8 cellular contexts compared by ENCODE assay signal in genomic region chr7:51160990-51161615, GRCh38.
DNase-seq lines count a peak whose midpoint lies in the region; ATAC-seq and TF ChIP-seq lines count a peak whose summit lies in the region.

No MANE protein-coding gene starts in this region.

- intact Hi-C loops in body of pancreas (cut with DNase I), result loop anchor here (5.0 to 10.0 kb wide), 2 partner anchors 206 to 956 kb away; no protein-coding TSS in a partner anchor

- peak; percentile 48 for ATAC-seq in GM19324 (IDR thresholded peaks at IDR 0.05; ENCODE audit: low FRiP score, unreplicated experiment)
- ATAC-seq in body of pancreas, result peak; percentile 76

- H3K27ac ChIP-seq in body of pancreas (no peak overlapping the region), iPS DF 6.9 (ENCODE audit: low read length) (no peak overlapping the region)

- DNase-seq in C1 segment of cervical spinal cord (lab: John Stamatoyannopoulos, UW) (peak in 12 of 14 donors; percentile 27 to 74 (median 43)), NB4 (ENCODE audit: low read depth) (peak; percentile 82), T-helper 9 cell (peak; percentile 18), body of pancreas (peak; percentile 69 to 76 (median 70)), iPS DF 6.9 (ENCODE audit: low read depth, low spot score) (peak; percentile 76), mesenteric fat pad (ENCODE audit: low spot score) (no peak)
- DNase-seq in stimulated activated CD4-positive, alpha-beta T cell treated with anti-CD3 and anti-CD28 coated beads, Interleukin-12 subunit alpha, Interleukin-12 subunit beta, amount 100 ng/mL, for 24 hours (ENCODE audit: low read depth in 2 of 2), result peak; percentile 28 to 43

- TF ChIP-seq POLR2A in NB4 (IDR thresholded peaks at IDR 0.05; ENCODE audit: extremely low read depth, insufficient read length) (no peak), body of pancreas (IDR thresholded peaks at IDR 0.05) (no peak)

- H3K9me3 ChIP-seq in body of pancreas, result no peaks in the 10 kb centered on the region
- H3K9me3 ChIP-seq in iPS DF 6.9 (ENCODE audit: control insufficient read depth, insufficient read depth, low read length), result no peaks in the 10 kb centered on the region

- no peak overlapping the region for H3K4me3 ChIP-seq in NB4 (ENCODE audit: low read depth, low read length)
- H3K4me3 ChIP-seq in body of pancreas, result no peak overlapping the region
- no peak overlapping the region for H3K4me3 ChIP-seq in iPS DF 6.9 (ENCODE audit: low read length)

- no peaks in the 10 kb centered on the region for H3K4me1 ChIP-seq in body of pancreas
- no peaks in the 10 kb centered on the region; the same call in 1 of the 2 replicates for H3K4me1 ChIP-seq in iPS DF 6.9 (ENCODE audit: control insufficient read depth, insufficient read depth, low read length)

- 19 to 21% methylated on average over 9 of the region's 9 CpGs for WGBS in body of pancreas, 2 donors
- no CpG with 5 or more reads among the region's 9 CpGs for WGBS in iPS DF 6.9 (ENCODE audit: insufficient coverage, insufficient read length)

- H3K36me3 ChIP-seq in body of pancreas (replicated peaks in 1 of 2; ENCODE audit: insufficient read depth in 1 of 2, low read depth in 2 of 2) (no peaks in the 10 kb centered on the region), iPS DF 6.9 (ENCODE audit: control insufficient read depth, insufficient read depth, low read length) (no peaks in the 10 kb centered on the region)

- no peaks in the 10 kb centered on the region for H3K27me3 ChIP-seq in body of pancreas
- H3K27me3 ChIP-seq in iPS DF 6.9 (ENCODE audit: control insufficient read depth, insufficient read depth, low read length), result no peaks in the 10 kb centered on the region

- TF ChIP-seq CTCF in NB4 (IDR thresholded peaks at IDR 0.05; ENCODE audit: low read depth, low read length), result peak; percentile 98
- peak; percentile 86 to 96 (median 92) for TF ChIP-seq CTCF in body of pancreas (IDR thresholded peaks at IDR 0.05)
